In the genomic region with DNA sequence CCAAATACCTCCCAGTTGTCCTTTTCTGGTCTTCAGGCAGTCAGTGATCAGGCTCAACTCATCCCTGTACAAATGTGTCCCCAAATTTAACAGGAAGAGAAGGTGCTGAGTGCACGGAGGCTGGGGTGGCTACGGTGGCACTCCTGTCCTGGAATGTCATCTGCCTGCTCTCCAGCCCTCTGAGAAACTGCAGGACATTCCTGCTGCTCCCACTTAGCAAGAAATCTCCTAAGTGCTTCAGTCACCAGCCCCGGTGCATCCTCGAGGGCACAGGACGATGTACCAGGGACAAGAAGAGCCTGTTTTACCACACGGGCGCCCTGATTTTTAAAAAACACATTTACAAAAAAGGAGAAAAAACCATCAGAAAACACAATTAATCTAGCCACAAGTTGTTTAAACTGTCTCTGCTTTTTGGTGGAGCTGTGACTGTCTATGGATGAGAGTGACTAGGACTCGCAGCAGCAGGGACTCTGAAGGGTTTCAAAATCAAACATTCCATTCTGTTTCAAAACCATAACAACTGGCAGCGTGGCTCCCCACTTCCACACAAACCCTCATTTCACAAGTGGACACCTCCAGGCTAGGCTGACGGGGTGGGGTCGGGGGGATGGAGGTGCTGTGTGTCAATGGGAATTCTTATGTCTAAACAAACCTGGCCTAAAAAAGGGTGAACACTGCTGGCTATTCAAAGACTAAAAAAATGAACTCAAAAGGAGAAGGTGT, we compare ENCODE assay signal across 1 cellular context.
TF ChIP-seq lines count a peak whose summit lies in the region.

No MANE protein-coding gene starts in this region.

TF ChIP-seq in SK-N-SH treated with all-trans-retinoic acid at 6 μM for 48 hours, 23 proteins besides CTCF, POLR2A, EP300 and RAD21 (continued from another document):
- TF ChIP-seq SNAI2 (CRISPR knock-in tag; IDR thresholded peaks at IDR 0.05), result no peak
- no peak for TF ChIP-seq TCF4 (CRISPR knock-in tag; IDR thresholded peaks at IDR 0.05; ENCODE audit: borderline replicate concordance)
- no peak for TF ChIP-seq ZNF8 (CRISPR knock-in tag; IDR thresholded peaks at IDR 0.05)
- TF ChIP-seq ARNTL (CRISPR knock-in tag; IDR thresholded peaks at IDR 0.05; ENCODE audit: borderline replicate concordance, low read depth), result no peak
- TF ChIP-seq TOX (CRISPR knock-in tag; IDR thresholded peaks at IDR 0.05; ENCODE audit: borderline replicate concordance), result no peak
- TF ChIP-seq OSR1 (CRISPR knock-in tag; IDR thresholded peaks at IDR 0.05), result no peak
- no peak for TF ChIP-seq RARB (CRISPR knock-in tag; IDR thresholded peaks at IDR 0.05)
- TF ChIP-seq ZNF70 (CRISPR knock-in tag; IDR thresholded peaks at IDR 0.05), result no peak
- no peak for TF ChIP-seq ZFP30 (CRISPR knock-in tag; IDR thresholded peaks at IDR 0.05)
- TF ChIP-seq ESRRG (CRISPR knock-in tag; IDR thresholded peaks at IDR 0.05), result no peak
- TF ChIP-seq, protein P1, sequence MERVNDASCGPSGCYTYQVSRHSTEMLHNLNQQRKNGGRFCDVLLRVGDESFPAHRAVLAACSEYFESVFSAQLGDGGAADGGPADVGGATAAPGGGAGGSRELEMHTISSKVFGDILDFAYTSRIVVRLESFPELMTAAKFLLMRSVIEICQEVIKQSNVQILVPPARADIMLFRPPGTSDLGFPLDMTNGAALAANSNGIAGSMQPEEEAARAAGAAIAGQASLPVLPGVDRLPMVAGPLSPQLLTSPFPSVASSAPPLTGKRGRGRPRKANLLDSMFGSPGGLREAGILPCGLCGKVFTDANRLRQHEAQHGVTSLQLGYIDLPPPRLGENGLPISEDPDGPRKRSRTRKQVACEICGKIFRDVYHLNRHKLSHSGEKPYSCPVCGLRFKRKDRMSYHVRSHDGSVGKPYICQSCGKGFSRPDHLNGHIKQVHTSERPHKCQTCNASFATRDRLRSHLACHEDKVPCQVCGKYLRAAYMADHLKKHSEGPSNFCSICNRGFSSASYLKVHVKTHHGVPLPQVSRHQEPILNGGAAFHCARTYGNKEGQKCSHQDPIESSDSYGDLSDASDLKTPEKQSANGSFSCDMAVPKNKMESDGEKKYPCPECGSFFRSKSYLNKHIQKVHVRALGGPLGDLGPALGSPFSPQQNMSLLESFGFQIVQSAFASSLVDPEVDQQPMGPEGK (CRISPR knock-in tag; IDR thresholded peaks at IDR 0.05; ENCODE audit: borderline replicate concordance), result no peak
